Comparison of ENCODE assay signal across 10 cellular contexts in genomic region chr3:73484656-73485248, GRCh38.
A peak's percentile ranks its signal among the peaks of the same experiment; 100 is the strongest.
DNase-seq lines count a peak whose midpoint lies in the region; ATAC-seq, FAIRE-seq and TF ChIP-seq lines count a peak whose summit lies in the region.
"Had no signal": no experiment of that assay in that cellular context is flagged by ENCODE, and none has a peak within 500 bp of the region (broad histone marks: within the 10 kb centered on the region; RNA-seq: fewer than 3 reads in every experiment).

No MANE protein-coding gene starts in this region.

- no peaks in the 10 kb centered on the region for H3K79me2 ChIP-seq in astrocyte (ENCODE audit: insufficient read depth, low read length)

- no peaks in the 10 kb centered on the region for H4K20me1 ChIP-seq in astrocyte (ENCODE audit: insufficient read depth, low read length)

- peak overlapping the region; percentile 35 for H3K4me2 ChIP-seq in astrocyte (ENCODE audit: low read length)

- FAIRE-seq in astrocyte (lab: Jason Lieb, UNC) (peak; percentile 52), urothelium cell line (lab: Jason Lieb, UNC) (no peak), D721Med (lab: Jason Lieb, UNC) (no peak)

- no peak overlapping the region for H3K27ac Mint-ChIP-seq in astrocyte (ENCODE audit: unreplicated experiment)
- no peak overlapping the region for H3K27ac Mint-ChIP-seq in stimulated activated effector memory CD8-positive, alpha-beta T cell treated with anti-CD3 and anti-CD28 coated beads, Interleukin-12 subunit alpha, Interleukin-12 subunit beta, amount 100 ng/mL, for 72 hours
- H3K27ac Mint-ChIP-seq: activated T-cell treated with anti-CD3 and anti-CD28 coated beads, Interleukin-2, amount 50 U/mL, for 72 hours had no signal

- H3K27me3 Mint-ChIP-seq in astrocyte (ENCODE audit: low read depth, unreplicated experiment): no peaks in the 10 kb centered on the region

- H3K36me3 ChIP-seq in astrocyte (ENCODE audit: insufficient read depth, low read length): no peaks in the 10 kb centered on the region

- no peak overlapping the region for H3K4me3 Mint-ChIP-seq in astrocyte (ENCODE audit: unreplicated experiment)
- H3K4me3 Mint-ChIP-seq in stimulated activated effector memory CD8-positive, alpha-beta T cell treated with anti-CD3 and anti-CD28 coated beads, Interleukin-12 subunit alpha, Interleukin-12 subunit beta, amount 100 ng/mL, for 72 hours: no peak overlapping the region
- H3K4me3 Mint-ChIP-seq: activated T-cell treated with anti-CD3 and anti-CD28 coated beads, Interleukin-2, amount 50 U/mL, for 72 hours had no signal

- ATAC-seq in GM21367 (IDR thresholded peaks at IDR 0.05; ENCODE audit: unreplicated experiment) (peak; percentile 81), HG03095 (IDR thresholded peaks at IDR 0.05; ENCODE audit: unreplicated experiment) (peak; percentile 87)
- ATAC-seq in stimulated activated effector memory CD8-positive, alpha-beta T cell treated with anti-CD3 and anti-CD28 coated beads, Interleukin-12 subunit alpha, Interleukin-12 subunit beta, amount 100 ng/mL, for 72 hours: no peak
- ATAC-seq: activated T-cell treated with anti-CD3 and anti-CD28 coated beads, Interleukin-2, amount 50 U/mL, for 72 hours had no signal

- H2AFZ ChIP-seq in astrocyte (ENCODE audit: low read depth, low read length): no peak overlapping the region

- H3K9me3 Mint-ChIP-seq in astrocyte (ENCODE audit: unreplicated experiment): no peaks in the 10 kb centered on the region
- peaks cover 5% of the 10 kb centered on the region for H3K9me3 Mint-ChIP-seq in stimulated activated effector memory CD8-positive, alpha-beta T cell treated with anti-CD3 and anti-CD28 coated beads, Interleukin-12 subunit alpha, Interleukin-12 subunit beta, amount 100 ng/mL, for 72 hours
- H3K9me3 Mint-ChIP-seq: activated T-cell treated with anti-CD3 and anti-CD28 coated beads, Interleukin-2, amount 50 U/mL, for 72 hours had no signal

- H3K27me3 ChIP-seq in astrocyte (ENCODE audit: insufficient read depth, low read length): no peaks in the 10 kb centered on the region

- no peak overlapping the region for H3K27ac ChIP-seq in astrocyte (ENCODE audit: low read depth, low read length)

- TF ChIP-seq CTCF in GM13976 (IDR thresholded peaks at IDR 0.05; ENCODE audit: borderline replicate concordance, control extremely low read depth, extremely low read depth, insufficient read depth, missing control alignments): no peak
- TF ChIP-seq CTCF in astrocyte (IDR thresholded peaks at IDR 0.05; ENCODE audit: insufficient read depth, low read depth, low read length): no peak
- TF ChIP-seq CTCF in D721Med (IDR thresholded peaks at IDR 0.05; ENCODE audit: insufficient read depth, missing control alignments): no peak

- DNase-seq in GM13976 (ENCODE audit: low spot score) (peak; percentile 26), astrocyte (ENCODE audit: low read depth) (no peak), urothelium cell line (ENCODE audit: low spot score) (no peak), D721Med (ENCODE audit: insufficient read length, low spot score) (no peak)
- no peak for DNase-seq in stimulated activated CD4-positive, alpha-beta T cell treated with anti-CD3 and anti-CD28 coated beads, Interleukin-15, amount 100 ng/mL, for 24 hours
- no peak for DNase-seq in stimulated activated effector memory CD8-positive, alpha-beta T cell treated with anti-CD3 and anti-CD28 coated beads, Interleukin-12 subunit alpha, Interleukin-12 subunit beta, amount 100 ng/mL, for 72 hours (ENCODE audit: low spot score in 2 of 2)
- DNase-seq: activated T-cell treated with anti-CD3 and anti-CD28 coated beads, Interleukin-2, amount 50 U/mL, for 72 hours; mesenchymal stem cell had no signal

- H3K9ac ChIP-seq in astrocyte (ENCODE audit: low read length): no peak overlapping the region

- H3K9me3 ChIP-seq in astrocyte (ENCODE audit: insufficient read depth, low read depth, low read length): no peaks in the 10 kb centered on the region

- peaks cover 4% of the 10 kb centered on the region for H3K4me1 ChIP-seq in astrocyte (ENCODE audit: insufficient read depth, low read length)

- H3K4me3 ChIP-seq in astrocyte (ENCODE audit: insufficient read depth, low read depth, low read length): no peak overlapping the region

- peaks cover 2% of the 10 kb centered on the region for H3K36me3 Mint-ChIP-seq in astrocyte (ENCODE audit: low read depth, unreplicated experiment)
- no peaks in the 10 kb centered on the region for H3K36me3 Mint-ChIP-seq in stimulated activated effector memory CD8-positive, alpha-beta T cell treated with anti-CD3 and anti-CD28 coated beads, Interleukin-12 subunit alpha, Interleukin-12 subunit beta, amount 100 ng/mL, for 72 hours

- in situ Hi-C loops in GM13976 (cut with MboI; ENCODE audit: low sequenced_read_pairs, unreplicated experiment): no loop called here

- peaks cover 30% of the 10 kb centered on the region for H3K4me1 Mint-ChIP-seq in astrocyte (ENCODE audit: low read depth, unreplicated experiment)
- peaks cover 5% of the 10 kb centered on the region for H3K4me1 Mint-ChIP-seq in stimulated activated effector memory CD8-positive, alpha-beta T cell treated with anti-CD3 and anti-CD28 coated beads, Interleukin-12 subunit alpha, Interleukin-12 subunit beta, amount 100 ng/mL, for 72 hours
